1 cellular context compared by ENCODE assay signal in the genomic region with DNA sequence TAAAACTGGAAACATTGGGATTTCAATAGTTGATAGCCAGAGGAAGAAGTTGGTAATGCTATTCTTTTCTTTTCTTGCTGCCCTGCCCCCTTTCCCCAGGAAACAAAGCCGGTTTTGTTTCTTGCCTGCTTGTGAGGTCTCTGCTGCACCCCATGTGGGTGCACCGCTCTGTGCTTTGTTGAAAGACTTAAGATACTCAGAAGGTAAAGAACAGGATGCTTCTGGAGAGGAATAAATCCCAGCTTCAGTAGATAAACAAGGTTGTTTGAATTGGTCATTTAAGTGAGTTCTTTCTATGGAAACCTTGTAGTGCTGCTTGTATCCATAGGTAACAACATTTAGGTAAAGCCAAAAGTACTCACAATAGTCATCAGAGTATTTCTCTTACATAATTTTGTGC.
TF ChIP-seq lines count a peak whose summit lies in the region.

No MANE protein-coding gene starts in this region.

TF ChIP-seq in H1, 55 proteins besides CTCF, POLR2A, EP300 and RAD21:
- TF ChIP-seq MAFK (IDR thresholded peaks at IDR 0.05; ENCODE audit: low read depth, low read length) (no peak), RNF2 (IDR thresholded peaks at IDR 0.05; ENCODE audit: borderline replicate concordance, low read depth, low read length, missing control alignments, poor library complexity, severe bottlenecking) (no peak), YY1 (IDR thresholded peaks at IDR 0.05; ENCODE audit: low read depth, low read length) (0 out of 2 replicates have a peak, but pooled peaks have one; percentile 30), JUN (IDR thresholded peaks at IDR 0.05; ENCODE audit: low read depth, low read length) (no peak), CREB1 (IDR thresholded peaks at IDR 0.05) (no peak), CEBPB (IDR thresholded peaks at IDR 0.05; ENCODE audit: low read depth, low read length) (no peak), BCL11A (IDR thresholded peaks at IDR 0.05; ENCODE audit: low read depth in 2 of 2, low read length in 2 of 2) (peak in 1 of 2 experiments; percentile 2), CBX8 (IDR thresholded peaks at IDR 0.05; ENCODE audit: borderline replicate concordance, low read depth, low read length) (no peak), CHD1 (IDR thresholded peaks at IDR 0.05; ENCODE audit: low read depth, low read length) (no peak), RBBP5 (IDR thresholded peaks at IDR 0.05; ENCODE audit: borderline replicate concordance, low read depth, low read length) (0 out of 2 replicates have a peak, but pooled peaks have one; percentile 60), TEAD4 (IDR thresholded peaks at IDR 0.05; ENCODE audit: low read depth, low read length) (no peak), NANOG (IDR thresholded peaks at IDR 0.05; ENCODE audit: insufficient read depth, low read depth, low read length, poor library complexity, severe bottlenecking) (peak; percentile 81), GTF2F1 (IDR thresholded peaks at IDR 0.05; ENCODE audit: borderline replicate concordance, low read depth, low read length) (no peak), PHF8 (conservative IDR thresholded peaks at IDR 0.05; ENCODE audit: low read depth, low read length) (no peak), ASH2L (IDR thresholded peaks at IDR 0.05; ENCODE audit: low read length) (peak; percentile 75), HDAC2 (IDR thresholded peaks at IDR 0.05; ENCODE audit: borderline replicate concordance in 1 of 2, low read depth in 2 of 2, low read length in 2 of 2) (peak in 1 of 2 experiments; percentile 94; a peak in 2 of 4 replicates), KDM5A (IDR thresholded peaks at IDR 0.05; ENCODE audit: low read length) (no peak), EGR1 (IDR thresholded peaks at IDR 0.05; ENCODE audit: borderline replicate concordance, low read depth, low read length) (peak; percentile 60; the same call in 1 of the 2 replicates), BACH1 (IDR thresholded peaks at IDR 0.05; ENCODE audit: low read length) (no peak), TCF12 (IDR thresholded peaks at IDR 0.05; ENCODE audit: low read depth, low read length) (0 out of 2 replicates have a peak, but pooled peaks have one; percentile 20), SAP30 (IDR thresholded peaks at IDR 0.05; ENCODE audit: insufficient read depth, insufficient replicate concordance, low read length) (no peak), POLR2AphosphoS5 (IDR thresholded peaks at IDR 0.05; ENCODE audit: low read depth, low read length) (no peak), CTBP2 (IDR thresholded peaks at IDR 0.05; ENCODE audit: borderline replicate concordance, insufficient read depth, insufficient read length, low read length) (no peak), NRF1 (IDR thresholded peaks at IDR 0.05; ENCODE audit: low read depth, low read length) (no peak), CBX5 (IDR thresholded peaks at IDR 0.05; ENCODE audit: low read depth, low read length) (no peak), BRCA1 (IDR thresholded peaks at IDR 0.05; ENCODE audit: low read depth, low read length) (no peak), SIX5 (IDR thresholded peaks at IDR 0.05; ENCODE audit: low read depth, low read length) (no peak), SP1 (IDR thresholded peaks at IDR 0.05; ENCODE audit: low read depth, low read length) (peak; percentile 80), ZNF274 (IDR thresholded peaks at IDR 0.05; ENCODE audit: borderline replicate concordance, extremely low read depth, low read length) (no peak), TBP (IDR thresholded peaks at IDR 0.05; ENCODE audit: low read depth, low read length) (no peak), TAF7 (optimal IDR thresholded peaks at IDR 0.05; ENCODE audit: borderline replicate concordance, low read depth, low read length) (no peak), JUND (IDR thresholded peaks at IDR 0.05; ENCODE audit: low read length) (no peak), FOSL1 (IDR thresholded peaks at IDR 0.05; ENCODE audit: insufficient read depth, low read depth, low read length) (no peak), CHD2 (IDR thresholded peaks at IDR 0.05; ENCODE audit: low read length) (0 out of 2 replicates have a peak, but pooled peaks have one; percentile 66), RFX5 (IDR thresholded peaks at IDR 0.05; ENCODE audit: borderline replicate concordance, low read depth, low read length) (no peak), KDM4A (IDR thresholded peaks at IDR 0.05; ENCODE audit: low read depth, low read length, severe bottlenecking) (no peak), SP4 (IDR thresholded peaks at IDR 0.05; ENCODE audit: low read length) (no peak)
- TF ChIP-seq, protein P1, sequence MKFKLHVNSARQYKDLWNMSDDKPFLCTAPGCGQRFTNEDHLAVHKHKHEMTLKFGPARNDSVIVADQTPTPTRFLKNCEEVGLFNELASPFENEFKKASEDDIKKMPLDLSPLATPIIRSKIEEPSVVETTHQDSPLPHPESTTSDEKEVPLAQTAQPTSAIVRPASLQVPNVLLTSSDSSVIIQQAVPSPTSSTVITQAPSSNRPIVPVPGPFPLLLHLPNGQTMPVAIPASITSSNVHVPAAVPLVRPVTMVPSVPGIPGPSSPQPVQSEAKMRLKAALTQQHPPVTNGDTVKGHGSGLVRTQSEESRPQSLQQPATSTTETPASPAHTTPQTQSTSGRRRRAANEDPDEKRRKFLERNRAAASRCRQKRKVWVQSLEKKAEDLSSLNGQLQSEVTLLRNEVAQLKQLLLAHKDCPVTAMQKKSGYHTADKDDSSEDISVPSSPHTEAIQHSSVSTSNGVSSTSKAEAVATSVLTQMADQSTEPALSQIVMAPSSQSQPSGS (IDR thresholded peaks at IDR 0.05; ENCODE audit: low read length): no peak
- TF ChIP-seq, protein P2, sequence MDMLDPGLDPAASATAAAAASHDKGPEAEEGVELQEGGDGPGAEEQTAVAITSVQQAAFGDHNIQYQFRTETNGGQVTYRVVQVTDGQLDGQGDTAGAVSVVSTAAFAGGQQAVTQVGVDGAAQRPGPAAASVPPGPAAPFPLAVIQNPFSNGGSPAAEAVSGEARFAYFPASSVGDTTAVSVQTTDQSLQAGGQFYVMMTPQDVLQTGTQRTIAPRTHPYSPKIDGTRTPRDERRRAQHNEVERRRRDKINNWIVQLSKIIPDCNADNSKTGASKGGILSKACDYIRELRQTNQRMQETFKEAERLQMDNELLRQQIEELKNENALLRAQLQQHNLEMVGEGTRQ (IDR thresholded peaks at IDR 0.05; ENCODE audit: low read length): no peak
- TF ChIP-seq, protein P3, sequence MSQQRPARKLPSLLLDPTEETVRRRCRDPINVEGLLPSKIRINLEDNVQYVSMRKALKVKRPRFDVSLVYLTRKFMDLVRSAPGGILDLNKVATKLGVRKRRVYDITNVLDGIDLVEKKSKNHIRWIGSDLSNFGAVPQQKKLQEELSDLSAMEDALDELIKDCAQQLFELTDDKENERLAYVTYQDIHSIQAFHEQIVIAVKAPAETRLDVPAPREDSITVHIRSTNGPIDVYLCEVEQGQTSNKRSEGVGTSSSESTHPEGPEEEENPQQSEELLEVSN (IDR thresholded peaks at IDR 0.05): no peak
- TF ChIP-seq, protein P4, sequence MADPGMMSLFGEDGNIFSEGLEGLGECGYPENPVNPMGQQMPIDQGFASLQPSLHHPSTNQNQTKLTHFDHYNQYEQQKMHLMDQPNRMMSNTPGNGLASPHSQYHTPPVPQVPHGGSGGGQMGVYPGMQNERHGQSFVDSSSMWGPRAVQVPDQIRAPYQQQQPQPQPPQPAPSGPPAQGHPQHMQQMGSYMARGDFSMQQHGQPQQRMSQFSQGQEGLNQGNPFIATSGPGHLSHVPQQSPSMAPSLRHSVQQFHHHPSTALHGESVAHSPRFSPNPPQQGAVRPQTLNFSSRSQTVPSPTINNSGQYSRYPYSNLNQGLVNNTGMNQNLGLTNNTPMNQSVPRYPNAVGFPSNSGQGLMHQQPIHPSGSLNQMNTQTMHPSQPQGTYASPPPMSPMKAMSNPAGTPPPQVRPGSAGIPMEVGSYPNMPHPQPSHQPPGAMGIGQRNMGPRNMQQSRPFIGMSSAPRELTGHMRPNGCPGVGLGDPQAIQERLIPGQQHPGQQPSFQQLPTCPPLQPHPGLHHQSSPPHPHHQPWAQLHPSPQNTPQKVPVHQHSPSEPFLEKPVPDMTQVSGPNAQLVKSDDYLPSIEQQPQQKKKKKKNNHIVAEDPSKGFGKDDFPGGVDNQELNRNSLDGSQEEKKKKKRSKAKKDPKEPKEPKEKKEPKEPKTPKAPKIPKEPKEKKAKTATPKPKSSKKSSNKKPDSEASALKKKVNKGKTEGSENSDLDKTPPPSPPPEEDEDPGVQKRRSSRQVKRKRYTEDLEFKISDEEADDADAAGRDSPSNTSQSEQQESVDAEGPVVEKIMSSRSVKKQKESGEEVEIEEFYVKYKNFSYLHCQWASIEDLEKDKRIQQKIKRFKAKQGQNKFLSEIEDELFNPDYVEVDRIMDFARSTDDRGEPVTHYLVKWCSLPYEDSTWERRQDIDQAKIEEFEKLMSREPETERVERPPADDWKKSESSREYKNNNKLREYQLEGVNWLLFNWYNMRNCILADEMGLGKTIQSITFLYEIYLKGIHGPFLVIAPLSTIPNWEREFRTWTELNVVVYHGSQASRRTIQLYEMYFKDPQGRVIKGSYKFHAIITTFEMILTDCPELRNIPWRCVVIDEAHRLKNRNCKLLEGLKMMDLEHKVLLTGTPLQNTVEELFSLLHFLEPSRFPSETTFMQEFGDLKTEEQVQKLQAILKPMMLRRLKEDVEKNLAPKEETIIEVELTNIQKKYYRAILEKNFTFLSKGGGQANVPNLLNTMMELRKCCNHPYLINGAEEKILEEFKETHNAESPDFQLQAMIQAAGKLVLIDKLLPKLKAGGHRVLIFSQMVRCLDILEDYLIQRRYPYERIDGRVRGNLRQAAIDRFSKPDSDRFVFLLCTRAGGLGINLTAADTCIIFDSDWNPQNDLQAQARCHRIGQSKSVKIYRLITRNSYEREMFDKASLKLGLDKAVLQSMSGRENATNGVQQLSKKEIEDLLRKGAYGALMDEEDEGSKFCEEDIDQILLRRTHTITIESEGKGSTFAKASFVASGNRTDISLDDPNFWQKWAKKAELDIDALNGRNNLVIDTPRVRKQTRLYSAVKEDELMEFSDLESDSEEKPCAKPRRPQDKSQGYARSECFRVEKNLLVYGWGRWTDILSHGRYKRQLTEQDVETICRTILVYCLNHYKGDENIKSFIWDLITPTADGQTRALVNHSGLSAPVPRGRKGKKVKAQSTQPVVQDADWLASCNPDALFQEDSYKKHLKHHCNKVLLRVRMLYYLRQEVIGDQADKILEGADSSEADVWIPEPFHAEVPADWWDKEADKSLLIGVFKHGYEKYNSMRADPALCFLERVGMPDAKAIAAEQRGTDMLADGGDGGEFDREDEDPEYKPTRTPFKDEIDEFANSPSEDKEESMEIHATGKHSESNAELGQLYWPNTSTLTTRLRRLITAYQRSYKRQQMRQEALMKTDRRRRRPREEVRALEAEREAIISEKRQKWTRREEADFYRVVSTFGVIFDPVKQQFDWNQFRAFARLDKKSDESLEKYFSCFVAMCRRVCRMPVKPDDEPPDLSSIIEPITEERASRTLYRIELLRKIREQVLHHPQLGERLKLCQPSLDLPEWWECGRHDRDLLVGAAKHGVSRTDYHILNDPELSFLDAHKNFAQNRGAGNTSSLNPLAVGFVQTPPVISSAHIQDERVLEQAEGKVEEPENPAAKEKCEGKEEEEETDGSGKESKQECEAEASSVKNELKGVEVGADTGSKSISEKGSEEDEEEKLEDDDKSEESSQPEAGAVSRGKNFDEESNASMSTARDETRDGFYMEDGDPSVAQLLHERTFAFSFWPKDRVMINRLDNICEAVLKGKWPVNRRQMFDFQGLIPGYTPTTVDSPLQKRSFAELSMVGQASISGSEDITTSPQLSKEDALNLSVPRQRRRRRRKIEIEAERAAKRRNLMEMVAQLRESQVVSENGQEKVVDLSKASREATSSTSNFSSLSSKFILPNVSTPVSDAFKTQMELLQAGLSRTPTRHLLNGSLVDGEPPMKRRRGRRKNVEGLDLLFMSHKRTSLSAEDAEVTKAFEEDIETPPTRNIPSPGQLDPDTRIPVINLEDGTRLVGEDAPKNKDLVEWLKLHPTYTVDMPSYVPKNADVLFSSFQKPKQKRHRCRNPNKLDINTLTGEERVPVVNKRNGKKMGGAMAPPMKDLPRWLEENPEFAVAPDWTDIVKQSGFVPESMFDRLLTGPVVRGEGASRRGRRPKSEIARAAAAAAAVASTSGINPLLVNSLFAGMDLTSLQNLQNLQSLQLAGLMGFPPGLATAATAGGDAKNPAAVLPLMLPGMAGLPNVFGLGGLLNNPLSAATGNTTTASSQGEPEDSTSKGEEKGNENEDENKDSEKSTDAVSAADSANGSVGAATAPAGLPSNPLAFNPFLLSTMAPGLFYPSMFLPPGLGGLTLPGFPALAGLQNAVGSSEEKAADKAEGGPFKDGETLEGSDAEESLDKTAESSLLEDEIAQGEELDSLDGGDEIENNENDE (IDR thresholded peaks at IDR 0.05; ENCODE audit: insufficient replicate concordance, low read length): peak; percentile 92
- TF ChIP-seq, protein P5, sequence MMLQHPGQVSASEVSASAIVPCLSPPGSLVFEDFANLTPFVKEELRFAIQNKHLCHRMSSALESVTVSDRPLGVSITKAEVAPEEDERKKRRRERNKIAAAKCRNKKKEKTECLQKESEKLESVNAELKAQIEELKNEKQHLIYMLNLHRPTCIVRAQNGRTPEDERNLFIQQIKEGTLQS (IDR thresholded peaks at IDR 0.05; ENCODE audit: insufficient read depth, low read depth, low read length): no peak
TF ChIP-seq in H1: peak in this region for 11.
